In the genomic region with DNA sequence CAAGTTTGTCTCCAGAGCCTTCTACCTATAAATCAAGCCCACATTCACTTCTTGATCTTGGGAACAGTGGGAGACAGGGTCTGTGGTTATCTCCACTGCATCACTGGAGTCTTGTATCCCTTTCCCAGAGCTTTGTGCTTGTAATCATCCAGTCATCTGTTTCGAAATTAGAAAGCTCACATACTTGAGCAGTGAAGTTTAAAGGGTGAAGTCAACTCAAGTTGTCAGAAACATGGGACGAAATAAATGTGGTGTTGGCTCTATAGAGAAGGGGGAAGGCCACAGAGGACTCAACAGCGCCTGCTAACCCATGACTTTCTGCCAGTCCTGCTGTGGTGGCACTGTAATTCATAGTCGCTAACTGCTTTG, we compare ENCODE assay signal across 14 cellular contexts.
DNase-seq lines count a peak whose midpoint lies in the region; ATAC-seq and TF ChIP-seq lines count a peak whose summit lies in the region.
"Had no signal": no experiment of that assay in that cellular context is flagged by ENCODE, and none has a peak within 500 bp of the region (broad histone marks: within the 10 kb centered on the region; RNA-seq: fewer than 3 reads in every experiment).

No MANE protein-coding gene starts in this region.

- peaks cover 17% of the 10 kb centered on the region for H3F3A ChIP-seq in SK-N-SH (replicated peaks; ENCODE audit: insufficient read depth)

- TF ChIP-seq RAD21 in SK-N-SH (IDR thresholded peaks at IDR 0.05; ENCODE audit: low read length) = no peak

- no peaks in the 10 kb centered on the region for H4K20me1 ChIP-seq in hepatocyte (ENCODE audit: insufficient read depth, poor library complexity, severe bottlenecking)
- H4K20me1 ChIP-seq in SK-N-SH (ENCODE audit: insufficient read depth) = peaks cover 55% of the 10 kb centered on the region

- H3K9me3 ChIP-seq in hepatocyte (ENCODE audit: low read depth) (no peaks in the 10 kb centered on the region), SK-N-SH (no peaks in the 10 kb centered on the region)
- H3K9me3 ChIP-seq: esophagus muscularis mucosa, psoas muscle had no signal

- TF ChIP-seq CTCF in astrocyte of the spinal cord (IDR thresholded peaks at IDR 0.05; ENCODE audit: low read depth, low read length) (no peak), hepatocyte (IDR thresholded peaks at IDR 0.05; ENCODE audit: poor library complexity) (no peak), SK-N-SH (IDR thresholded peaks at IDR 0.05) (no peak)

- 71% methylated on average over 4 of the region's 4 CpGs for WGBS in hepatocyte (ENCODE audit: low lambda C conversion rate, missing lambda C conversion rate)
- 82% methylated on average over 4 of the region's 4 CpGs for WGBS in SK-N-SH (ENCODE audit: low lambda C conversion rate)

- H3K4me3 ChIP-seq in astrocyte of the spinal cord (ENCODE audit: low read depth, low read length) (no peak overlapping the region), hepatocyte (no peak overlapping the region), SK-N-SH (ENCODE audit: low read depth in 2 of 2, low read length in 1 of 2) (no peak overlapping the region)
- H3K4me3 ChIP-seq: esophagus muscularis mucosa, psoas muscle had no signal

- no peak for ATAC-seq in HG03342 (IDR thresholded peaks at IDR 0.05; ENCODE audit: unreplicated experiment)
- ATAC-seq: CD8-positive, alpha-beta T cell; psoas muscle had no signal

- no peak for TF ChIP-seq EP300 in SK-N-SH (IDR thresholded peaks at IDR 0.05; ENCODE audit: borderline replicate concordance in 1 of 2, low read depth in 1 of 2, low read length in 1 of 2)

- no peaks in the 10 kb centered on the region for H3K36me3 ChIP-seq in hepatocyte (replicated peaks; ENCODE audit: insufficient read depth, low read depth)
- peaks cover 74 to 87% of the 10 kb centered on the region in 2 experiments for H3K36me3 ChIP-seq in SK-N-SH (replicated peaks in 1 of 2; ENCODE audit: control insufficient read depth in 1 of 2, insufficient read depth in 2 of 2, low read length in 1 of 2)

- H3K27ac ChIP-seq in hepatocyte (peak overlapping the region; percentile 42), SK-N-SH (ENCODE audit: low read depth in 2 of 2, low read length in 1 of 2) (peak overlapping the region in 1 of 2 experiments; percentile 78; a peak in 2 of 4 replicates)
- H3K27ac ChIP-seq: psoas muscle had no signal

- DNase-seq in GM04504 (ENCODE audit: low read depth) (peak; percentile 73), astrocyte of the spinal cord (ENCODE audit: low read depth, low spot score) (peak; percentile 85), hepatocyte (ENCODE audit: low spot score) (no peak), stromal cell of bone marrow (ENCODE audit: low read depth) (peak; percentile 76), DMS153 treated with DMSO at 0.1 percent for 48 hours (lab: John Stamatoyannopoulos, UW; ENCODE audit: unreplicated experiment) (no peak), SK-N-SH (no peak)
- DNase-seq: activated naive CD4-positive, alpha-beta T cell treated with Interleukin-2 at 50 U/mL for 16 hours; CD8-positive, alpha-beta T cell; GOT3; NCI-H446; psoas muscle; stimulated activated CD4-positive, alpha-beta T cell treated with anti-CD3 and anti-CD28 coated beads, Interleukin-2, amount 100 ng/mL, for 24 hours had no signal

- CTCF ChIA-PET in SK-N-SH (lab: Yijun Ruan, JAX) = interaction anchor here (1.5 to 2.7 kb wide), 2 partner anchors 11 to 56 kb away, joined by 3 to 8 read pairs; no protein-coding TSS in a partner anchor

- H3K27me3 ChIP-seq in hepatocyte (no peaks in the 10 kb centered on the region), SK-N-SH (ENCODE audit: insufficient read depth) (no peaks in the 10 kb centered on the region)
- H3K27me3 ChIP-seq: esophagus muscularis mucosa had no signal

- no peak overlapping the region for H3K9ac ChIP-seq in SK-N-SH

- in situ Hi-C loops in astrocyte of the spinal cord (cut with HindIII; ENCODE audit: low sequenced_read_pairs) = no loop called here

- POLR2A ChIA-PET in SK-N-SH (lab: Yijun Ruan, JAX) = no interaction called here

- no peaks in the 10 kb centered on the region for H3K9me2 ChIP-seq in hepatocyte (replicated peaks; ENCODE audit: insufficient read depth)
- no peaks in the 10 kb centered on the region for H3K9me2 ChIP-seq in SK-N-SH

- peaks cover 8% of the 10 kb centered on the region for H3K4me1 ChIP-seq in hepatocyte (ENCODE audit: insufficient read depth)
- peaks cover 0 to 28% of the 10 kb centered on the region in 2 experiments; a peak in 1 of 4 replicates for H3K4me1 ChIP-seq in SK-N-SH (ENCODE audit: control insufficient read depth in 1 of 2, insufficient read depth in 2 of 2, low read depth in 1 of 2, low read length in 1 of 2)
- H3K4me1 ChIP-seq: psoas muscle had no signal

- H3K4me2 ChIP-seq in hepatocyte (no peak overlapping the region), SK-N-SH (no peak overlapping the region)

- peaks cover 4% of the 10 kb centered on the region for H3K79me2 ChIP-seq in hepatocyte
- H3K79me2 ChIP-seq in SK-N-SH (ENCODE audit: insufficient read depth) = peaks cover 97% of the 10 kb centered on the region

- H2AFZ ChIP-seq in hepatocyte (no peak overlapping the region), SK-N-SH (ENCODE audit: low read depth) (no peak overlapping the region)

TF ChIP-seq in SK-N-SH, 30 proteins besides CTCF, POLR2A, EP300 and RAD21 (continues in another document):
- TF ChIP-seq RFX5 (IDR thresholded peaks at IDR 0.05; ENCODE audit: low read length) (no peak), FOXM1 (IDR thresholded peaks at IDR 0.05; ENCODE audit: low read depth) (no peak), GATA2 (CRISPR knock-in tag; IDR thresholded peaks at IDR 0.05) (no peak), TEAD4 (IDR thresholded peaks at IDR 0.05; ENCODE audit: borderline replicate concordance, insufficient read depth) (no peak), GABPA (IDR thresholded peaks at IDR 0.05; ENCODE audit: low read depth) (no peak), TAF1 (IDR thresholded peaks at IDR 0.05; ENCODE audit: borderline replicate concordance, low read depth, low read length) (no peak), MEF2A (IDR thresholded peaks at IDR 0.05; ENCODE audit: borderline replicate concordance, low read depth) (no peak), SMC3 (IDR thresholded peaks at IDR 0.05; ENCODE audit: low read depth, low read length) (no peak), FOSL2 (IDR thresholded peaks at IDR 0.05; ENCODE audit: borderline replicate concordance, low read depth) (no peak), YY1 (IDR thresholded peaks at IDR 0.05; ENCODE audit: low read depth) (no peak), POLR2AphosphoS5 (IDR thresholded peaks at IDR 0.05; ENCODE audit: low read depth, low read length) (no peak), NRF1 (IDR thresholded peaks at IDR 0.05; ENCODE audit: low read depth, low read length) (no peak), SIN3A (IDR thresholded peaks at IDR 0.05; ENCODE audit: borderline replicate concordance, low read depth, low read length) (no peak)
- TF ChIP-seq, protein P1, sequence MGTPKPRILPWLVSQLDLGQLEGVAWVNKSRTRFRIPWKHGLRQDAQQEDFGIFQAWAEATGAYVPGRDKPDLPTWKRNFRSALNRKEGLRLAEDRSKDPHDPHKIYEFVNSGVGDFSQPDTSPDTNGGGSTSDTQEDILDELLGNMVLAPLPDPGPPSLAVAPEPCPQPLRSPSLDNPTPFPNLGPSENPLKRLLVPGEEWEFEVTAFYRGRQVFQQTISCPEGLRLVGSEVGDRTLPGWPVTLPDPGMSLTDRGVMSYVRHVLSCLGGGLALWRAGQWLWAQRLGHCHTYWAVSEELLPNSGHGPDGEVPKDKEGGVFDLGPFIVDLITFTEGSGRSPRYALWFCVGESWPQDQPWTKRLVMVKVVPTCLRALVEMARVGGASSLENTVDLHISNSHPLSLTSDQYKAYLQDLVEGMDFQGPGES (IDR thresholded peaks at IDR 0.05; ENCODE audit: low read depth, low read length) = no peak
- TF ChIP-seq, protein P2, sequence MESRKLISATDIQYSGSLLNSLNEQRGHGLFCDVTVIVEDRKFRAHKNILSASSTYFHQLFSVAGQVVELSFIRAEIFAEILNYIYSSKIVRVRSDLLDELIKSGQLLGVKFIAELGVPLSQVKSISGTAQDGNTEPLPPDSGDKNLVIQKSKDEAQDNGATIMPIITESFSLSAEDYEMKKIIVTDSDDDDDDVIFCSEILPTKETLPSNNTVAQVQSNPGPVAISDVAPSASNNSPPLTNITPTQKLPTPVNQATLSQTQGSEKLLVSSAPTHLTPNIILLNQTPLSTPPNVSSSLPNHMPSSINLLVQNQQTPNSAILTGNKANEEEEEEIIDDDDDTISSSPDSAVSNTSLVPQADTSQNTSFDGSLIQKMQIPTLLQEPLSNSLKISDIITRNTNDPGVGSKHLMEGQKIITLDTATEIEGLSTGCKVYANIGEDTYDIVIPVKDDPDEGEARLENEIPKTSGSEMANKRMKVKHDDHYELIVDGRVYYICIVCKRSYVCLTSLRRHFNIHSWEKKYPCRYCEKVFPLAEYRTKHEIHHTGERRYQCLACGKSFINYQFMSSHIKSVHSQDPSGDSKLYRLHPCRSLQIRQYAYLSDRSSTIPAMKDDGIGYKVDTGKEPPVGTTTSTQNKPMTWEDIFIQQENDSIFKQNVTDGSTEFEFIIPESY (IDR thresholded peaks at IDR 0.05; ENCODE audit: borderline replicate concordance, low read depth) = no peak
- TF ChIP-seq, protein P3, sequence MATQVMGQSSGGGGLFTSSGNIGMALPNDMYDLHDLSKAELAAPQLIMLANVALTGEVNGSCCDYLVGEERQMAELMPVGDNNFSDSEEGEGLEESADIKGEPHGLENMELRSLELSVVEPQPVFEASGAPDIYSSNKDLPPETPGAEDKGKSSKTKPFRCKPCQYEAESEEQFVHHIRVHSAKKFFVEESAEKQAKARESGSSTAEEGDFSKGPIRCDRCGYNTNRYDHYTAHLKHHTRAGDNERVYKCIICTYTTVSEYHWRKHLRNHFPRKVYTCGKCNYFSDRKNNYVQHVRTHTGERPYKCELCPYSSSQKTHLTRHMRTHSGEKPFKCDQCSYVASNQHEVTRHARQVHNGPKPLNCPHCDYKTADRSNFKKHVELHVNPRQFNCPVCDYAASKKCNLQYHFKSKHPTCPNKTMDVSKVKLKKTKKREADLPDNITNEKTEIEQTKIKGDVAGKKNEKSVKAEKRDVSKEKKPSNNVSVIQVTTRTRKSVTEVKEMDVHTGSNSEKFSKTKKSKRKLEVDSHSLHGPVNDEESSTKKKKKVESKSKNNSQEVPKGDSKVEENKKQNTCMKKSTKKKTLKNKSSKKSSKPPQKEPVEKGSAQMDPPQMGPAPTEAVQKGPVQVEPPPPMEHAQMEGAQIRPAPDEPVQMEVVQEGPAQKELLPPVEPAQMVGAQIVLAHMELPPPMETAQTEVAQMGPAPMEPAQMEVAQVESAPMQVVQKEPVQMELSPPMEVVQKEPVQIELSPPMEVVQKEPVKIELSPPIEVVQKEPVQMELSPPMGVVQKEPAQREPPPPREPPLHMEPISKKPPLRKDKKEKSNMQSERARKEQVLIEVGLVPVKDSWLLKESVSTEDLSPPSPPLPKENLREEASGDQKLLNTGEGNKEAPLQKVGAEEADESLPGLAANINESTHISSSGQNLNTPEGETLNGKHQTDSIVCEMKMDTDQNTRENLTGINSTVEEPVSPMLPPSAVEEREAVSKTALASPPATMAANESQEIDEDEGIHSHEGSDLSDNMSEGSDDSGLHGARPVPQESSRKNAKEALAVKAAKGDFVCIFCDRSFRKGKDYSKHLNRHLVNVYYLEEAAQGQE (IDR thresholded peaks at IDR 0.05; ENCODE audit: low read depth, low read length) = no peak

Comparison
In these comparisons a context has a peak if more than half of its experiments do, and no peak if none do; other contexts are left out.
1. DNase-seq: peak in GM04504 (single experiment), astrocyte of the spinal cord (single experiment) and stromal cell of bone marrow (single experiment); none in hepatocyte (single experiment), DMS153 treated with DMSO at 0.1 percent for 48 hours (single experiment) and SK-N-SH (single experiment).